Comparison of ENCODE assay signal across 27 cellular contexts in genomic region chr18:37144921-37145320, GRCh38.
"Had no signal": no experiment of that assay in that cellular context is flagged by ENCODE, and none has a peak within 500 bp of the region (broad histone marks: within the 10 kb centered on the region; RNA-seq: fewer than 3 reads in every experiment).

No MANE protein-coding gene starts in this region.

- H3K27ac Mint-ChIP-seq: natural killer cell treated with Interleukin-12 subunit alpha and Interleukin-12 subunit beta and Interleukin-15 and Interleukin-18, amount 100 ng/mL, for 72 hours; nephron progenitor cell; progenitor cell of endocrine pancreas; stimulated activated effector memory CD8-positive, alpha-beta T cell treated with anti-CD3 and anti-CD28 coated beads, Interleukin-12 subunit alpha, Interleukin-12 subunit beta, amount 100 ng/mL, for 72 hours; stimulated activated naive B cell treated with anti-CD40 and anti-IgM and Interleukin-4, amounts not matched to agents 10 μg/mL and 1 μg/mL and 100 μg/mL, for 72 hours; stimulated activated naive CD8-positive, alpha-beta T cell treated with anti-CD3 and anti-CD28 coated beads, Interleukin-15, Interleukin-2, amounts not matched to agents 100 ng/mL and 50 ng/mL, for 24 hours had no signal

- ATAC-seq: natural killer cell treated with Interleukin-12 subunit alpha and Interleukin-12 subunit beta and Interleukin-15 and Interleukin-18, amount 100 ng/mL, for 72 hours; pancreas; psoas muscle; right cardiac atrium; right lobe of liver; stimulated activated effector memory CD8-positive, alpha-beta T cell treated with anti-CD3 and anti-CD28 coated beads, Interleukin-12 subunit alpha, Interleukin-12 subunit beta, amount 100 ng/mL, for 72 hours; stimulated activated naive B cell treated with anti-CD40 and anti-IgM and Interleukin-4, amounts not matched to agents 10 μg/mL and 1 μg/mL and 100 μg/mL, for 72 hours had no signal

- H3K4me3 ChIP-seq: pancreas, psoas muscle, right lobe of liver, sigmoid colon, stomach, thoracic aorta, thyroid gland, tibial nerve, upper lobe of left lung, vagina had no signal

- H3K4me3 Mint-ChIP-seq: natural killer cell treated with Interleukin-12 subunit alpha and Interleukin-12 subunit beta and Interleukin-15 and Interleukin-18, amount 100 ng/mL, for 72 hours; nephron progenitor cell; neural crest cell; stimulated activated effector memory CD8-positive, alpha-beta T cell treated with anti-CD3 and anti-CD28 coated beads, Interleukin-12 subunit alpha, Interleukin-12 subunit beta, amount 100 ng/mL, for 72 hours; stimulated activated naive B cell treated with anti-CD40 and anti-IgM and Interleukin-4, amounts not matched to agents 10 μg/mL and 1 μg/mL and 100 μg/mL, for 72 hours; stimulated activated naive CD8-positive, alpha-beta T cell treated with anti-CD3 and anti-CD28 coated beads, Interleukin-15, Interleukin-2, amounts not matched to agents 100 ng/mL and 50 ng/mL, for 24 hours had no signal

- H3K9me3 Mint-ChIP-seq: nephron progenitor cell had no signal

- DNase-seq: nephron progenitor cell; nucleus accumbens; pancreas; psoas muscle; right cardiac atrium; right lobe of liver; sigmoid colon; small intestine; stimulated activated CD4-positive, alpha-beta T cell treated with anti-CD3 and anti-CD28 coated beads, Interleukin-15, amount 100 ng/mL, for 24 hours; stimulated activated CD4-positive, alpha-beta T cell treated with anti-CD3 and anti-CD28 coated beads, Interleukin-2, amount 100 ng/mL, for 24 hours; stimulated activated CD4-positive, alpha-beta T cell treated with anti-CD3 and anti-CD28 coated beads, Interleukin-2, amount 100 ng/mL, for 48 hours; stimulated activated CD4-positive, alpha-beta T cell treated with anti-CD3 and anti-CD28 coated beads, Interleukin-4, amount 100 ng/mL, for 24 hours; stimulated activated naive B cell treated with anti-CD40 and anti-IgM and Interleukin-4, amounts not matched to agents 10 μg/mL and 1 μg/mL and 100 μg/mL, for 72 hours; stimulated activated naive CD4-positive, alpha-beta T cell treated with Interleukin-2 at 50 U/mL for 16 hours; stomach; thyroid gland; trophoblast cell; upper lobe of left lung had no signal

- H3K4me1 Mint-ChIP-seq: nephron progenitor cell; stimulated activated effector memory CD8-positive, alpha-beta T cell treated with anti-CD3 and anti-CD28 coated beads, Interleukin-12 subunit alpha, Interleukin-12 subunit beta, amount 100 ng/mL, for 72 hours; stimulated activated naive B cell treated with anti-CD40 and anti-IgM and Interleukin-4, amounts not matched to agents 10 μg/mL and 1 μg/mL and 100 μg/mL, for 72 hours had no signal

- H3K27me3 Mint-ChIP-seq: natural killer cell treated with Interleukin-12 subunit alpha and Interleukin-12 subunit beta and Interleukin-15 and Interleukin-18, amount 100 ng/mL, for 72 hours; progenitor cell of endocrine pancreas; stimulated activated naive B cell treated with anti-CD40 and anti-IgM and Interleukin-4, amounts not matched to agents 10 μg/mL and 1 μg/mL and 100 μg/mL, for 72 hours; stimulated activated naive CD8-positive, alpha-beta T cell treated with anti-CD3 and anti-CD28 coated beads, Interleukin-15, Interleukin-2, amounts not matched to agents 100 ng/mL and 50 ng/mL, for 24 hours had no signal

- H3K36me3 ChIP-seq: neutrophil, pancreas, right lobe of liver, sigmoid colon, stomach, thoracic aorta, thyroid gland, upper lobe of left lung, vagina had no signal

- H3K4me1 ChIP-seq: pancreas, psoas muscle, right lobe of liver, sigmoid colon, stomach, thyroid gland, tibial nerve, upper lobe of left lung, vagina had no signal

- H3K36me3 Mint-ChIP-seq: stimulated activated effector memory CD8-positive, alpha-beta T cell treated with anti-CD3 and anti-CD28 coated beads, Interleukin-12 subunit alpha, Interleukin-12 subunit beta, amount 100 ng/mL, for 72 hours had no signal

- H3K27ac ChIP-seq: neutrophil, pancreas, psoas muscle, right lobe of liver, sigmoid colon, stomach, thoracic aorta, thyroid gland, tibial nerve, upper lobe of left lung, vagina had no signal

- H3K9me3 ChIP-seq: neutrophil, pancreas, psoas muscle, right lobe of liver, sigmoid colon, stomach, thoracic aorta, thyroid gland, tibial nerve, upper lobe of left lung, vagina had no signal

- H3K27me3 ChIP-seq: neutrophil, pancreas, right lobe of liver, sigmoid colon, stomach, thyroid gland, tibial nerve, upper lobe of left lung, vagina had no signal
